In genomic region chr7:65770473-65771163, GRCh38 we compare ENCODE assay signal across 8 cellular contexts.
DNase-seq lines count a peak whose midpoint lies in the region; ATAC-seq and TF ChIP-seq lines count a peak whose summit lies in the region.
"Not testable (repeated sequence)": the region's sequence is repeated elsewhere in the genome, so short reads cannot be mapped to it uniquely, and the experiment has no call there.

No MANE protein-coding gene starts in this region.

- H3K4me1 ChIP-seq in mesendoderm (ENCODE audit: control insufficient read depth, low read depth, low read length): not testable (repeated sequence)

- not testable (repeated sequence) for H3K27ac Mint-ChIP-seq in Calu3 (ENCODE audit: unreplicated experiment)
- H3K27ac Mint-ChIP-seq in effector memory CD8-positive, alpha-beta T cell: peak overlapping the region; percentile 94 to 95

- H4K8ac ChIP-seq in mesendoderm (ENCODE audit: low read depth, low read length): not testable (repeated sequence)

- H4K5ac ChIP-seq in mesendoderm (ENCODE audit: low read length): not testable (repeated sequence)

- intact Hi-C loops in Calu3 (cut with micrococcal nuclease; ENCODE audit: unreplicated experiment): not testable (repeated sequence)

- peaks cover 12% of the 10 kb centered on the region for H3K36me3 Mint-ChIP-seq in Calu3 (ENCODE audit: insufficient read depth, unreplicated experiment)
- H3K36me3 Mint-ChIP-seq in effector memory CD8-positive, alpha-beta T cell (ENCODE audit: insufficient read depth): peaks cover 14% of the 10 kb centered on the region

- WGBS in mesendoderm (ENCODE audit: extremely low coverage, insufficient coverage, low lambda C conversion rate): no CpG with 5 or more reads among the region's 43 CpGs

- H3K56ac ChIP-seq in mesendoderm (ENCODE audit: low read length): peak overlapping the region; percentile 94

- H3K9me3 Mint-ChIP-seq in Calu3 (ENCODE audit: low read depth, unreplicated experiment); effector memory CD8-positive, alpha-beta T cell: not testable (repeated sequence)

- H2BK5ac ChIP-seq in mesendoderm (ENCODE audit: low read length): not testable (repeated sequence)

- H3K27ac ChIP-seq in mesendoderm (ENCODE audit: low read depth, low read length): not testable (repeated sequence)

- not testable (repeated sequence) for H2AK5ac ChIP-seq in mesendoderm (ENCODE audit: low read length)

- H3K4me2 ChIP-seq in mesendoderm (ENCODE audit: low read length): peak overlapping the region; percentile 22

- H2BK15ac ChIP-seq in mesendoderm (replicated peaks; ENCODE audit: low read depth): not testable (repeated sequence)

- not testable (repeated sequence) for TF ChIP-seq CTCF in Calu3 (IDR thresholded peaks at IDR 0.05; ENCODE audit: unreplicated experiment)

- not testable (repeated sequence) for H3K4ac ChIP-seq in mesendoderm (ENCODE audit: low read depth, low read length)

- H3K4me1 Mint-ChIP-seq in Calu3 (ENCODE audit: low read depth, unreplicated experiment); effector memory CD8-positive, alpha-beta T cell (ENCODE audit: low read depth in 2 of 2): not testable (repeated sequence)

- peak overlapping the region; percentile 91 for H3K4me3 ChIP-seq in mesendoderm (ENCODE audit: low read length)

- not testable (repeated sequence) for H3K36me3 ChIP-seq in mesendoderm (ENCODE audit: control insufficient read depth, insufficient read depth, low read length)

- peak overlapping the region; percentile 73 for H3K4me3 Mint-ChIP-seq in Calu3 (ENCODE audit: low read depth, unreplicated experiment)
- peak overlapping the region; percentile 88 for H3K4me3 Mint-ChIP-seq in effector memory CD8-positive, alpha-beta T cell

- peak; percentile 95 for ATAC-seq in GM21367 (IDR thresholded peaks at IDR 0.05; ENCODE audit: unreplicated experiment)
- peak; percentile 96 for ATAC-seq in effector memory CD8-positive, alpha-beta T cell (replicated peaks)

- H3K79me2 ChIP-seq in mesendoderm (ENCODE audit: control insufficient read depth, insufficient read depth, low read length): not testable (repeated sequence)

- H3K18ac ChIP-seq in mesendoderm (ENCODE audit: low read length): not testable (repeated sequence)

- peak overlapping the region; percentile 92 for H3K9ac ChIP-seq in mesendoderm (ENCODE audit: low read length)

- H3K27me3 ChIP-seq in mesendoderm (ENCODE audit: insufficient read depth, low read length, poor library complexity): not testable (repeated sequence)

- not testable (repeated sequence) for H3K27me3 Mint-ChIP-seq in Calu3 (ENCODE audit: unreplicated experiment); effector memory CD8-positive, alpha-beta T cell

- not testable (repeated sequence) for BruUV-seq in Calu3 (replicated peaks; lab: Mats Ljungman, UMichigan)

- DNase-seq in Calu3: peak; percentile 91
- DNase-seq in HT1080 (ENCODE audit: low read depth): peak; percentile 86
- peak; percentile 73 to 83 for DNase-seq in NOMO-1 (lab: John Stamatoyannopoulos, UW; ENCODE audit: unreplicated experiment in 2 of 2)
- peak; percentile 82 to 85 (median 84) for DNase-seq in activated CD8-positive, alpha-beta memory T cell treated with anti-CD3 and anti-CD28 coated beads for 48 hours (ENCODE audit: low read depth in 2 of 3, low spot score in 2 of 3)
- DNase-seq in effector memory CD8-positive, alpha-beta T cell: peak; percentile 94 to 96 (median 95)
- DNase-seq in mesendoderm: peak; percentile 88
- DNase-seq in stimulated activated CD8-positive, alpha-beta memory T cell treated with anti-CD3 and anti-CD28 coated beads, Interleukin-12 subunit alpha, Interleukin-12 subunit beta, amount 100 ng/mL, for 4 hours (ENCODE audit: low read depth): peak; percentile 88

- H3K23ac ChIP-seq in mesendoderm (ENCODE audit: low read length): peak overlapping the region; percentile 66

- not testable (repeated sequence) for H2BK120ac ChIP-seq in mesendoderm (ENCODE audit: low read depth, low read length)

- not testable (repeated sequence) for H3K79me1 ChIP-seq in mesendoderm (ENCODE audit: low read length)

- CTCF ChIA-PET in Calu3 (lab: Charles Lee): not testable (repeated sequence)
